In the genomic region with DNA sequence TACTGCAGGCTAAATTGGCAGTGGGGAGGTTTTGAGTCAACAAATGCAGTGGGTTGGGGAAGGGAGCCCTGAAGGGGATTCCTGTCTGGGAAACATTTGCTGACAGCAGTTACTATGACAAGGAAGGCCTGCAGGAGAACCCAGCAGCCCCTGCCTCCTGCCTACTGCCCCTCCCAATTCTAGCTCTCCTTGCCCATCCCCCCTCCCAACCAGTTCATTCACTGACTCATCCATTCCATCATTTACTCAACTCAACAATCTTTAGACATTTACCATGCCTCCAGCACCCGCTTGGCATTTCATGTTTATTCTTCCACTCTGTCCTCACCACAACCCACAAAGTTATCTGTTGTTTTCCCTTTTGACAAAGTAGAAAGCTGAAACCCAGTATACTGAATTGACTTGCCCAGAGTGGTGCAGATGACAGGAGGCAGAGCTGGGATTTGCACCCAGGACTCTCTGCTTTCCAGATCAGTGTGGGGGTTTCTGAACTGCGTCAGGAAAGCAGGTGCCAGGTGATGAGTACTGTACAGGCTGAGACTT, we compare ENCODE assay signal across 10 cellular contexts.
DNase-seq lines count a peak whose midpoint lies in the region; ATAC-seq and TF ChIP-seq lines count a peak whose summit lies in the region.
"Had no signal": no experiment of that assay in that cellular context is flagged by ENCODE, and none has a peak within 500 bp of the region (broad histone marks: within the 10 kb centered on the region; RNA-seq: fewer than 3 reads in every experiment).

No MANE protein-coding gene starts in this region.

- no peaks in the 10 kb centered on the region for H3K36me3 Mint-ChIP-seq in activated CD4-positive, alpha-beta memory T cell treated with anti-CD3 and anti-CD28 coated beads for 36 hours
- H3K36me3 Mint-ChIP-seq: CD4-positive, CD25-positive, alpha-beta regulatory T cell had no signal

- H3K9me3 ChIP-seq in upper lobe of right lung: no peaks in the 10 kb centered on the region

- no peaks in the 10 kb centered on the region for H3K27me3 ChIP-seq in upper lobe of right lung

- H3K4me3 ChIP-seq in upper lobe of right lung: no peak overlapping the region

- no peak overlapping the region for H3K4me3 Mint-ChIP-seq in activated CD4-positive, alpha-beta memory T cell treated with anti-CD3 and anti-CD28 coated beads for 36 hours
- H3K4me3 Mint-ChIP-seq: CD4-positive, CD25-positive, alpha-beta regulatory T cell had no signal

- no peak for TF ChIP-seq CTCF in upper lobe of right lung (IDR thresholded peaks at IDR 0.05)

- H3K4me1 ChIP-seq in upper lobe of right lung: no peaks in the 10 kb centered on the region
- H3K4me1 ChIP-seq: parathyroid adenoma had no signal

- ATAC-seq in upper lobe of right lung: no peak
- no peak for ATAC-seq in HG02642 (IDR thresholded peaks at IDR 0.05; ENCODE audit: poor library complexity, unreplicated experiment)

- H3K27ac Mint-ChIP-seq in activated CD4-positive, alpha-beta memory T cell treated with anti-CD3 and anti-CD28 coated beads for 36 hours: peak overlapping the region; percentile 53
- H3K27ac Mint-ChIP-seq: CD4-positive, CD25-positive, alpha-beta regulatory T cell had no signal

- POLR2A ChIA-PET in activated CD4-positive, alpha-beta memory T cell treated with anti-CD3 and anti-CD28 coated beads for 36 hours (lab: Charles Lee): interaction anchor here (0.6 to 1.9 kb wide), 3 partner anchors 20 to 76 kb away, joined by 3 to 11 read pairs (median 6); a partner anchor contains a TSS

- no peaks in the 10 kb centered on the region for H3K27me3 Mint-ChIP-seq in activated CD4-positive, alpha-beta memory T cell treated with anti-CD3 and anti-CD28 coated beads for 36 hours

- H3K36me3 ChIP-seq in upper lobe of right lung: no peaks in the 10 kb centered on the region

- no peaks in the 10 kb centered on the region for H3K9me3 Mint-ChIP-seq in activated CD4-positive, alpha-beta memory T cell treated with anti-CD3 and anti-CD28 coated beads for 36 hours
- H3K9me3 Mint-ChIP-seq: CD4-positive, CD25-positive, alpha-beta regulatory T cell had no signal

- intact Hi-C loops in activated CD4-positive, alpha-beta memory T cell treated with anti-CD3 and anti-CD28 coated beads for 36 hours (cut with micrococcal nuclease): loop anchor here (1.0 to 2.0 kb wide), 4 partner anchors 20 to 174 kb away; a partner anchor contains a TSS
- intact Hi-C loops in upper lobe of right lung (cut with DNase I): no loop called here

- H3K27ac ChIP-seq in upper lobe of right lung: no peak overlapping the region
- H3K27ac ChIP-seq: parathyroid adenoma had no signal

- DNase-seq in NK-92 treated with Interleukin-12 subunit alpha and Interleukin-12 subunit beta, amount 100 ng/mL, for 24 hours (lab: John Stamatoyannopoulos, UW): peak; percentile 31
- DNase-seq in NK-92 (lab: John Stamatoyannopoulos, UW; ENCODE audit: unreplicated experiment) (no peak), fibroblast of the conjunctiva (ENCODE audit: low read depth) (peak; percentile 29), DMS153 treated with DMSO at 0.1 percent for 48 hours (lab: John Stamatoyannopoulos, UW; ENCODE audit: unreplicated experiment) (no peak), upper lobe of right lung (no peak)
- DNase-seq in activated CD4-positive, alpha-beta memory T cell treated with anti-CD3 and anti-CD28 coated beads for 36 hours: peak; percentile 76
- DNase-seq in stimulated activated naive CD4-positive, alpha-beta T cell treated with Interleukin-2 at 50 U/mL for 16 hours (lab: John Stamatoyannopoulos, UW): peak; percentile 29

- H3K4me1 Mint-ChIP-seq in activated CD4-positive, alpha-beta memory T cell treated with anti-CD3 and anti-CD28 coated beads for 36 hours (ENCODE audit: low read depth): peaks cover 3% of the 10 kb centered on the region

- CTCF ChIA-PET in activated CD4-positive, alpha-beta memory T cell treated with anti-CD3 and anti-CD28 coated beads for 36 hours (lab: Charles Lee): interaction anchor here (1.1 kb wide), 1 partner anchor 76 kb away, joined by 4 read pairs; no protein-coding TSS in a partner anchor

Comparison
In these comparisons a context has a peak if more than half of its experiments do, and no peak if none do; other contexts are left out.
1. DNase-seq: peak in NK-92 treated with Interleukin-12 subunit alpha and Interleukin-12 subunit beta, amount 100 ng/mL, for 24 hours (single experiment), activated CD4-positive, alpha-beta memory T cell treated with anti-CD3 and anti-CD28 coated beads for 36 hours (single experiment), fibroblast of the conjunctiva (single experiment) and stimulated activated naive CD4-positive, alpha-beta T cell treated with Interleukin-2 at 50 U/mL for 16 hours (single experiment); none in NK-92 (single experiment), DMS153 treated with DMSO at 0.1 percent for 48 hours (single experiment) and upper lobe of right lung (single experiment).